Comparison of ENCODE assay signal across 1 cellular context in the genomic region with DNA sequence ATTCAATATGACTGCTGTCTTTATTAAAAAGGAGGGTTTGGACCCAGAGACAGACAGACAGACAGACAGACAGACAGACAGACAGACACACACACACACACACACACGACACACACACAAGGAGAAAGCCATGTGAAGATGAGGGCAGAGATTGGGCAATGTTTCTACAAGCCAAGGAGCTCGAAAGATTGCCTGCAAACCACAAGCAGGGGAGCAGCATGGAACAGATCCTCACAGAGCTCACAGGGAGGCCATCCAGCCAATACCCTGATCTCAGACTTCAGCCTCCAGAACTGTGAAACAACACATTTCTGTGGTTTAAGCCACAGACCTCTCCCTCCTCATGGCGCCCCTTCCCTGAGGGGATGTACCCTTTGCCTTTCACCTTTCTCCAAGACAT.
TF ChIP-seq lines count a peak whose summit lies in the region.

No MANE protein-coding gene starts in this region.

TF ChIP-seq in SK-N-SH, 30 proteins besides CTCF, POLR2A, EP300 and RAD21 (continued from another document):
- TF ChIP-seq CHD2 (IDR thresholded peaks at IDR 0.05; ENCODE audit: low read length, partially characterized antibody) (no peak), TAF1 (IDR thresholded peaks at IDR 0.05; ENCODE audit: borderline replicate concordance, low read depth, low read length) (no peak), SIN3A (IDR thresholded peaks at IDR 0.05; ENCODE audit: borderline replicate concordance, low read depth, low read length) (no peak), JUND (IDR thresholded peaks at IDR 0.05) (no peak), FOSL2 (IDR thresholded peaks at IDR 0.05; ENCODE audit: borderline replicate concordance, low read depth) (no peak), RFX5 (IDR thresholded peaks at IDR 0.05; ENCODE audit: low read length) (no peak), POLR2AphosphoS5 (IDR thresholded peaks at IDR 0.05; ENCODE audit: low read depth, low read length) (no peak), ZBTB33 (IDR thresholded peaks at IDR 0.05; ENCODE audit: borderline replicate concordance, low read depth) (no peak), IRF3 (IDR thresholded peaks at IDR 0.05; ENCODE audit: low read depth, low read length) (no peak), NFIC (IDR thresholded peaks at IDR 0.05; ENCODE audit: borderline replicate concordance) (no peak), FOXJ3 (CRISPR knock-in tag; IDR thresholded peaks at IDR 0.05) (no peak)
